Comparison of ENCODE assay signal across 1 cellular context in genomic region chr9:133738039-133738805, GRCh38.
TF ChIP-seq lines count a peak whose summit lies in the region.

Gene SARDH, minus strand, starts transcription at chr9:133738352. Its CDS starts 4,179 bp downstream, at chr9:133734173.

TF ChIP-seq in HEK293, 187 proteins besides CTCF, POLR2A, EP300 and RAD21 (continued from another document and continues in another):
- no peak for TF ChIP-seq ZNF645 (tag by site-specific recombination; IDR thresholded peaks at IDR 0.05)
- TF ChIP-seq PRDM4 (tag by site-specific recombination; IDR thresholded peaks at IDR 0.05), result no peak
- TF ChIP-seq ZNF530 (tag by site-specific recombination; IDR thresholded peaks at IDR 0.05; ENCODE audit: low read depth), result no peak
- no peak for TF ChIP-seq HOXA7 (CRISPR knock-in tag; IDR thresholded peaks at IDR 0.05; ENCODE audit: borderline replicate concordance)
- no peak for TF ChIP-seq ZBTB17 (tag by site-specific recombination; IDR thresholded peaks at IDR 0.05)
- no peak for TF ChIP-seq PRDM10 (tag by site-specific recombination; IDR thresholded peaks at IDR 0.05)
- no peak for TF ChIP-seq ZNF560 (tag by site-specific recombination; IDR thresholded peaks at IDR 0.05; ENCODE audit: borderline replicate concordance)
- no peak for TF ChIP-seq ZNF555 (tag by site-specific recombination; conservative IDR thresholded peaks at IDR 0.05)
- TF ChIP-seq ZNF501 (tag by site-specific recombination; IDR thresholded peaks at IDR 0.05), result no peak
- no peak for TF ChIP-seq ATF2 (tag by site-specific recombination; IDR thresholded peaks at IDR 0.05; ENCODE audit: low read depth)
- TF ChIP-seq ZNF10 (tag by site-specific recombination; IDR thresholded peaks at IDR 0.05), result 0 out of 2 replicates have a peak, but pooled peaks have one; percentile 10
- no peak for TF ChIP-seq KLF17 (tag by site-specific recombination; IDR thresholded peaks at IDR 0.05)
- TF ChIP-seq ZNF580 (tag by site-specific recombination; IDR thresholded peaks at IDR 0.05), result no peak
- TF ChIP-seq ZNF449 (tag by site-specific recombination; IDR thresholded peaks at IDR 0.05), result no peak
- no peak for TF ChIP-seq ZNF791 (tag by site-specific recombination; IDR thresholded peaks at IDR 0.05)
- TF ChIP-seq ZNF830 (tag by site-specific recombination; IDR thresholded peaks at IDR 0.05; ENCODE audit: low read depth), result no peak
- no peak for TF ChIP-seq ZNF174 (tag by site-specific recombination; IDR thresholded peaks at IDR 0.05)
- TF ChIP-seq ZNF324 (tag by site-specific recombination; IDR thresholded peaks at IDR 0.05), result no peak
- no peak for TF ChIP-seq ZNF76 (tag by site-specific recombination; IDR thresholded peaks at IDR 0.05; ENCODE audit: borderline replicate concordance, low read depth)
- TF ChIP-seq ZNF23 (tag by site-specific recombination; IDR thresholded peaks at IDR 0.05; ENCODE audit: borderline replicate concordance), result no peak
- TF ChIP-seq EGR2 (tag by site-specific recombination; IDR thresholded peaks at IDR 0.05; ENCODE audit: low read depth), result peak; percentile 89
- TF ChIP-seq ZNF747 (tag by site-specific recombination; IDR thresholded peaks at IDR 0.05), result no peak
- peak; percentile 24; the same call in 1 of the 2 replicates for TF ChIP-seq GLIS1 (tag by site-specific recombination; IDR thresholded peaks at IDR 0.05)
- TF ChIP-seq ZBTB10 (tag by site-specific recombination; IDR thresholded peaks at IDR 0.05), result no peak
- no peak for TF ChIP-seq ZNF302 (tag by site-specific recombination; IDR thresholded peaks at IDR 0.05; ENCODE audit: low read depth)
- TF ChIP-seq ZFHX2 (tag by site-specific recombination; conservative IDR thresholded peaks at IDR 0.05), result peak; percentile 93
- TF ChIP-seq PRDM1 (tag by site-specific recombination; IDR thresholded peaks at IDR 0.05), result no peak
- no peak for TF ChIP-seq KLF7 (tag by site-specific recombination; IDR thresholded peaks at IDR 0.05; ENCODE audit: borderline replicate concordance)
- no peak for TF ChIP-seq ZNF692 (tag by site-specific recombination; IDR thresholded peaks at IDR 0.05)
- TF ChIP-seq ZNF610 (tag by site-specific recombination; IDR thresholded peaks at IDR 0.05; ENCODE audit: borderline replicate concordance), result no peak
- peak; percentile 60 for TF ChIP-seq SP3 (tag by site-specific recombination; IDR thresholded peaks at IDR 0.05)
- TF ChIP-seq ZBTB6 (tag by site-specific recombination; IDR thresholded peaks at IDR 0.05), result no peak
- no peak for TF ChIP-seq ZSCAN5A (tag by site-specific recombination; IDR thresholded peaks at IDR 0.05)
- no peak for TF ChIP-seq ZNF785 (tag by site-specific recombination; IDR thresholded peaks at IDR 0.05)
- no peak for TF ChIP-seq ZNF211 (tag by site-specific recombination; IDR thresholded peaks at IDR 0.05; ENCODE audit: low read depth)
- peak; percentile 38 for TF ChIP-seq KLF1 (tag by site-specific recombination; IDR thresholded peaks at IDR 0.05)
- TF ChIP-seq ZFP41 (tag by site-specific recombination; IDR thresholded peaks at IDR 0.05; ENCODE audit: borderline replicate concordance), result no peak
- TF ChIP-seq SP2 (tag by site-specific recombination; IDR thresholded peaks at IDR 0.05), result peak; percentile 93
- no peak for TF ChIP-seq IKZF3 (tag by site-specific recombination; IDR thresholded peaks at IDR 0.05)
- no peak for TF ChIP-seq ZSCAN30 (tag by site-specific recombination; IDR thresholded peaks at IDR 0.05)
- TF ChIP-seq ZNF488 (tag by site-specific recombination; IDR thresholded peaks at IDR 0.05), result no peak
